2 cellular contexts compared by ENCODE assay signal in genomic region chr1:206752481-206752880, GRCh38.
A peak's percentile ranks its signal among the peaks of the same experiment; 100 is the strongest.
TF ChIP-seq lines count a peak whose summit lies in the region.

No MANE protein-coding gene starts in this region.

TF ChIP-seq in HEK293, 187 proteins besides CTCF, POLR2A, EP300 and RAD21:
- TF ChIP-seq ZNF473 (tag by site-specific recombination; IDR thresholded peaks at IDR 0.05) (0 out of 2 replicates have a peak, but pooled peaks have one; percentile 15), BCL11B (tag by site-specific recombination; IDR thresholded peaks at IDR 0.05; ENCODE audit: low read depth) (no peak), ZNF366 (tag by site-specific recombination; conservative IDR thresholded peaks at IDR 0.05) (peak; percentile 94)

TF ChIP-seq in K562, 482 proteins besides CTCF, POLR2A, EP300 and RAD21:
- no peak for TF ChIP-seq CCAR2 (IDR thresholded peaks at IDR 0.05; ENCODE audit: low read depth, low read length)
- peak; percentile 43; the same call in 1 of the 2 replicates for TF ChIP-seq MTA2 (IDR thresholded peaks at IDR 0.05; ENCODE audit: low read depth)
- TF ChIP-seq ZBTB5 (IDR thresholded peaks at IDR 0.05) = 0 out of 2 replicates have a peak, but pooled peaks have one; percentile 26
- 0 out of 2 replicates have a peak, but pooled peaks have one; percentile 24 for TF ChIP-seq EHMT2 (IDR thresholded peaks at IDR 0.05)
- TF ChIP-seq DACH1 (IDR thresholded peaks at IDR 0.05; ENCODE audit: partially characterized antibody) = no peak
- TF ChIP-seq NFATC3 (IDR thresholded peaks at IDR 0.05) = 0 out of 2 replicates have a peak, but pooled peaks have one; percentile 35
- TF ChIP-seq THRAP3 (IDR thresholded peaks at IDR 0.05; ENCODE audit: borderline replicate concordance) = 0 out of 2 replicates have a peak, but pooled peaks have one; percentile 49
- TF ChIP-seq MYBL2 (IDR thresholded peaks at IDR 0.05; ENCODE audit: low read depth) = 0 out of 2 replicates have a peak, but pooled peaks have one; percentile 11
- no peak for TF ChIP-seq MYBL2 (CRISPR knock-in tag; IDR thresholded peaks at IDR 0.05; ENCODE audit: borderline replicate concordance)
- peak; percentile 39; the same call in 1 of the 2 replicates for TF ChIP-seq ZNF407 (IDR thresholded peaks at IDR 0.05; ENCODE audit: low read depth)
- TF ChIP-seq ZNF511 (CRISPR knock-in tag; IDR thresholded peaks at IDR 0.05) = no peak
- TF ChIP-seq ARHGAP35 (IDR thresholded peaks at IDR 0.05; ENCODE audit: partially characterized antibody) = peak; percentile 16
- TF ChIP-seq LARP7 (IDR thresholded peaks at IDR 0.05) = 0 out of 2 replicates have a peak, but pooled peaks have one; percentile 37
- TF ChIP-seq HLTF (IDR thresholded peaks at IDR 0.05) = peak; percentile 62; the same call in 1 of the 2 replicates
- no peak for TF ChIP-seq ZEB2 (IDR thresholded peaks at IDR 0.05)
- peak; percentile 97 for TF ChIP-seq ZNF512 (tag; IDR thresholded peaks at IDR 0.05)
- peak; percentile 74; the same call in 1 of the 2 replicates for TF ChIP-seq HBP1 (CRISPR knock-in tag; IDR thresholded peaks at IDR 0.05)
- peak; percentile 67 for TF ChIP-seq OTX1 (CRISPR knock-in tag; IDR thresholded peaks at IDR 0.05)
- TF ChIP-seq THRB (CRISPR knock-in tag; conservative IDR thresholded peaks at IDR 0.05) = peak; percentile 56; the same call in 1 of the 2 replicates
- TF ChIP-seq ZBTB2 (IDR thresholded peaks at IDR 0.05) = 0 out of 2 replicates have a peak, but pooled peaks have one; percentile 32
- 0 out of 2 replicates have a peak, but pooled peaks have one; percentile 24 for TF ChIP-seq TOE1 (IDR thresholded peaks at IDR 0.05; ENCODE audit: borderline replicate concordance)
- no peak for TF ChIP-seq TOE1 (CRISPR knock-in tag; IDR thresholded peaks at IDR 0.05; ENCODE audit: borderline replicate concordance, low read depth)
- TF ChIP-seq ELF4 (CRISPR knock-in tag; IDR thresholded peaks at IDR 0.05) = 0 out of 2 replicates have a peak, but pooled peaks have one; percentile 17
- TF ChIP-seq KLF1 (tag; IDR thresholded peaks at IDR 0.05) = no peak
- TF ChIP-seq ZBTB26 (CRISPR knock-in tag; IDR thresholded peaks at IDR 0.05) = peak; percentile 62; the same call in 1 of the 2 replicates
- 0 out of 4 replicates have a peak, but pooled peaks of 1 of the 2 experiments have one; percentile 28 for TF ChIP-seq MLLT1 (IDR thresholded peaks at IDR 0.05)
